Comparison of ENCODE assay signal across 17 cellular contexts in the genomic region with DNA sequence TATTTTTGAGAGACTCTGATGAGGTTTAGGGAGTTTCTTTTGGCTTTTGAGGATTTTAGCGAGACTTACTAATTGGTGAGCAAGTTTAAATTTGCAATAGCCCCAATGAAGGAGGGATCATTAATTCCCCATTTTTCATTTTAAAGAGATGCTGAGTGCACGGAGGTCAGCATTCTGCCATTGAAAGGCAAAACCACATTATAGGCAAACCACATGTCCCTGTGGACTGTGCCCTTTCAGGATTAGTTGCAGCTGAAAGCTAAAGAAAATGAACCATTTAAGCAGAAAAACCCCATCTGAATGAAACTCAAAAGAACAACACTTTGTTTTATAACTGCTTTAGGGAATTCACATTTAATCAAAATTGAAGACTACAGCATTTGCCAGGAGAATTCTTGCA.
"Had no signal": no experiment of that assay in that cellular context is flagged by ENCODE, and none has a peak within 500 bp of the region (broad histone marks: within the 10 kb centered on the region; RNA-seq: fewer than 3 reads in every experiment).

No MANE protein-coding gene starts in this region.

- ATAC-seq: mucosa of descending colon, pancreas, sciatic nerve, upper lobe of right lung had no signal

- DNase-seq: activated B cell treated with CpG ODN at 0.5 μM for 24 hours; activated CD4-positive, alpha-beta memory T cell treated with anti-CD3 and anti-CD28 coated beads for 36 hours; activated CD4-positive, alpha-beta T cell treated with anti-CD3 and anti-CD28 coated beads for 4 hours; activated naive CD4-positive, alpha-beta T cell; activated naive CD8-positive, alpha-beta T cell treated with anti-CD3 and anti-CD28 coated beads for 36 hours; activated T-cell treated with anti-CD3 and anti-CD28 coated beads for 4 hours; amniotic stem cell; dermis blood vessel endothelial cell; effector memory CD4-positive, alpha-beta T cell; immature natural killer cell; mesenchymal stem cell; mucosa of descending colon; naive B cell; pancreas; stimulated activated CD4-positive, alpha-beta T cell treated with anti-CD3 and anti-CD28 coated beads, Interleukin-4, amount 100 ng/mL, for 1 hour; upper lobe of right lung had no signal
